8 cellular contexts compared by ENCODE assay signal in the genomic region with DNA sequence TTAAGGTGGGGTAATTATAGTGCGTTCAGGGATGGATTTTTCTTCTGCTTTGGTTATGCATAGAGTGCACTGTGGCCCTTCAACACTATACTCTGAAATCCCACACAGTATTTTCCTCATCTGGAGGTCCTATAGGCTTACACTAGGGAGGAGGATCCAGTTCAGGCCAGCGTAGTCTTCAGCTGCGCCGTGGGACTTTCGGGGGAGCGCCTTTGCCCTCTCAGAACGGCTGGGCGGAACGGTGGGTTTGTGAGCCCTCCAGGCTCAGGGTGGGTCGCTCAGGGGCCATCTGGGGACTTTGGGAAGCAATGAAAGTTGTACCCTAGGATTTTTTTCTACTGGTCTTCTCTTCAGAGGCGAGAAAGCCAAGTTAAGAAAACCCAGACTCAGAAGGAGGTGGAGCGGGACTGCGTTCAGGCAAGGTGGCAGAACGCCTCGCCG. TPM values are rescaled to one million over a fixed set of nuclear protein-coding genes. Genes with fewer than 3 reads are reported as not detected.
DNase-seq lines count a peak whose midpoint lies in the region; ATAC-seq, FAIRE-seq and TF ChIP-seq lines count a peak whose summit lies in the region.

No MANE protein-coding gene starts in this region.

- TF ChIP-seq CTCF in uterus (IDR thresholded peaks at IDR 0.05): peak in 1 of 4 experiments; percentile 43

- H3K4me1 ChIP-seq in mesenchymal stem cell (ENCODE audit: control insufficient read depth, insufficient read depth, low read depth, low read length) (peaks cover 3% of the 10 kb centered on the region), uterus (peaks cover 0 to 9% of the 10 kb centered on the region in 2 donors)

- H3K27me3 ChIP-seq in mesenchymal stem cell (ENCODE audit: control insufficient read depth in 1 of 2, insufficient read depth in 1 of 2, low read length in 2 of 2) (no peaks in the 10 kb centered on the region), uterus (no peaks in the 10 kb centered on the region)

- H3K4ac ChIP-seq in mesenchymal stem cell (ENCODE audit: low read depth in 1 of 2, low read length in 2 of 2): peak overlapping the region in 1 of 2 experiments; percentile 73

- peak overlapping the region; percentile 92 for H3K4me2 ChIP-seq in mesenchymal stem cell (ENCODE audit: low read length, poor library complexity, severe bottlenecking)

- H3K4me3 ChIP-seq in mesenchymal stem cell (ENCODE audit: insufficient read depth in 1 of 2, low read depth in 1 of 2, low read length in 2 of 2) (peak overlapping the region; percentile 72 to 84), uterus (peak overlapping the region; percentile 84 to 92)

- H2BK120ac ChIP-seq in mesenchymal stem cell (ENCODE audit: low read depth, low read length): peak overlapping the region; percentile 89

- H3K27ac ChIP-seq in mesenchymal stem cell (ENCODE audit: low read length, poor library complexity, severe bottlenecking) (peak overlapping the region; percentile 93), uterus (peak overlapping the region; percentile 92 to 99)

- no peak for TF ChIP-seq POLR2A in uterus (IDR thresholded peaks at IDR 0.05)

- peak overlapping the region; percentile 65 for H4K91ac ChIP-seq in mesenchymal stem cell (ENCODE audit: low read length)

- H2AK5ac ChIP-seq in mesenchymal stem cell (ENCODE audit: low read length, severe bottlenecking): no peak overlapping the region

- intact Hi-C loops in uterus (cut with DNase I; ENCODE audit: low total_unique reads): no loop called here

- peak overlapping the region; percentile 75 for H2AFZ ChIP-seq in mesenchymal stem cell (ENCODE audit: low read depth, low read length)

- WGBS in mesenchymal stem cell: under 1% methylated on average over 15 of the region's 16 CpGs

- no peak overlapping the region for H3K23ac ChIP-seq in mesenchymal stem cell (ENCODE audit: low read length in 2 of 2)

- ATAC-seq in GM19395 (IDR thresholded peaks at IDR 0.05; ENCODE audit: unreplicated experiment) (peak; percentile 40), HG03378 (IDR thresholded peaks at IDR 0.05; ENCODE audit: unreplicated experiment) (peak; percentile 32)

- H3K36me3 ChIP-seq in mesenchymal stem cell (ENCODE audit: control insufficient read depth in 1 of 2, insufficient read depth in 2 of 2, low read depth in 1 of 2, low read length in 2 of 2) (peaks cover 0 to 3% of the 10 kb centered on the region in 2 experiments), uterus (no peaks in the 10 kb centered on the region)

- peak; percentile 77 for DNase-seq in EH (ENCODE audit: low read depth)
- peak; percentile 38 for DNase-seq in RCC 7860 (ENCODE audit: low spot score)
- peak; percentile 79 for DNase-seq in dermis blood vessel endothelial cell
- DNase-seq in mesenchymal stem cell: peak; percentile 87
- no peak for DNase-seq in uterus
- no peak for DNase-seq in activated CD8-positive, alpha-beta memory T cell treated with anti-CD3 and anti-CD28 coated beads, Interleukin-2, amount 50 U/mL, for 4 hours

- H3K18ac ChIP-seq in mesenchymal stem cell (ENCODE audit: low read depth in 1 of 2, low read length in 2 of 2): peak overlapping the region; percentile 23 to 98

- H3K9ac ChIP-seq in mesenchymal stem cell (ENCODE audit: low read length): peak overlapping the region; percentile 98

- H2BK5ac ChIP-seq in mesenchymal stem cell (ENCODE audit: low read depth, low read length, poor library complexity, severe bottlenecking): no peak overlapping the region

- FAIRE-seq in RCC 7860 (lab: Jason Lieb, UNC): no peak

- peak overlapping the region; percentile 70 for H4K8ac ChIP-seq in mesenchymal stem cell (ENCODE audit: low read length)

- H3K79me1 ChIP-seq in mesenchymal stem cell (replicated peaks; ENCODE audit: low read length, poor library complexity, severe bottlenecking): no peaks in the 10 kb centered on the region

- H2BK12ac ChIP-seq in mesenchymal stem cell (ENCODE audit: low read length in 2 of 2): no peak overlapping the region

- peak overlapping the region in 1 of 2 experiments; percentile 98 for H3K14ac ChIP-seq in mesenchymal stem cell (ENCODE audit: low read length in 2 of 2)

- H2BK15ac ChIP-seq in mesenchymal stem cell (ENCODE audit: low read depth, poor library complexity, severe bottlenecking): no peak overlapping the region

- H3K9me3 ChIP-seq in mesenchymal stem cell (ENCODE audit: control insufficient read depth, low read length) (no peaks in the 10 kb centered on the region), uterus (no peaks in the 10 kb centered on the region)

RNA-seq across cellular contexts. Expression of a gene that starts 0.7 kb away (rescaled TPM):
- total RNA-seq in dermis blood vessel endothelial cell (34.5 and 56.8 TPM in 2 replicates), uterus (10 to 100 TPM; 22.0 to 67.2 (median 52.1) TPM)
- 60.4 TPM for polyA plus RNA-seq in mesenchymal stem cell (2013, experiment 1 of 2)
- polyA plus RNA-seq in mesenchymal stem cell (2013, experiment 2 of 2): 65.4 TPM

RNA-seq across cellular contexts. Expression of a gene that starts 35.4 kb away (rescaled TPM):
- total RNA-seq in dermis blood vessel endothelial cell: 495 and 622 TPM in 2 replicates
- 1.1 TPM for polyA plus RNA-seq in mesenchymal stem cell (2013, experiment 1 of 2)
- 1.1 TPM for polyA plus RNA-seq in mesenchymal stem cell (2013, experiment 2 of 2)
- 100 to 1,000 TPM in 2 of 4 donors, 10 to 100 TPM in 2; 36.9 to 281 (median 120) TPM for total RNA-seq in uterus

RNA-seq across cellular contexts. Expression of a gene that starts 56.7 kb away (rescaled TPM):
- 18.4 and 27.1 TPM in 2 replicates for total RNA-seq in dermis blood vessel endothelial cell
- 16.0 TPM for polyA plus RNA-seq in mesenchymal stem cell (2013, experiment 1 of 2)
- 16.4 TPM for polyA plus RNA-seq in mesenchymal stem cell (2013, experiment 2 of 2)
- 10 to 100 TPM; 18.5 to 35.0 (median 30.6) TPM for total RNA-seq in uterus

Comparison
In these comparisons a context has a peak if more than half of its experiments do, and no peak if none do; other contexts are left out.
1. DNase-seq: peak in EH (single experiment), RCC 7860 (single experiment), dermis blood vessel endothelial cell (single experiment) and mesenchymal stem cell (single experiment); none in uterus (0 of 2) and activated CD8-positive, alpha-beta memory T cell treated with anti-CD3 and anti-CD28 coated beads, Interleukin-2, amount 50 U/mL, for 4 hours (single experiment).